Comparison of ENCODE assay signal across 9 cellular contexts in genomic region chr12:106304001-106304421, GRCh38. TPM values are rescaled to one million over a fixed set of nuclear protein-coding genes. Genes with fewer than 3 reads are reported as not detected.
A peak's percentile ranks its signal among the peaks of the same experiment; 100 is the strongest.
DNase-seq lines count a peak whose midpoint lies in the region; ATAC-seq lines count a peak whose summit lies in the region.
"Had no signal": no experiment of that assay in that cellular context is flagged by ENCODE, and none has a peak within 500 bp of the region (broad histone marks: within the 10 kb centered on the region; RNA-seq: fewer than 3 reads in every experiment).

No MANE protein-coding gene starts in this region.

- H3K27ac Mint-ChIP-seq in activated T-cell treated with anti-CD3 and anti-CD28 coated beads, Interleukin-2, amount 50 U/mL, for 72 hours = peak overlapping the region; percentile 52
- H3K27ac Mint-ChIP-seq in stimulated activated memory B cell treated with anti-CD40 and anti-IgM and Interleukin-4, amounts not matched to agents 10 μg/mL and 1 μg/mL and 100 μg/mL, for 72 hours = peak overlapping the region; percentile 99

- H3K4me3 Mint-ChIP-seq in activated T-cell treated with anti-CD3 and anti-CD28 coated beads, Interleukin-2, amount 50 U/mL, for 72 hours = peak overlapping the region; percentile 92 to 96
- peak overlapping the region; percentile 100 for H3K4me3 Mint-ChIP-seq in stimulated activated memory B cell treated with anti-CD40 and anti-IgM and Interleukin-4, amounts not matched to agents 10 μg/mL and 1 μg/mL and 100 μg/mL, for 72 hours

- ATAC-seq in activated T-cell treated with anti-CD3 and anti-CD28 coated beads, Interleukin-2, amount 50 U/mL, for 72 hours (replicated peaks in 1 of 2) = no peak
- ATAC-seq in stimulated activated memory B cell treated with anti-CD40 and anti-IgM and Interleukin-4, amounts not matched to agents 10 μg/mL and 1 μg/mL and 100 μg/mL, for 72 hours = no peak
- ATAC-seq in HG02763 (IDR thresholded peaks at IDR 0.05; ENCODE audit: unreplicated experiment) = no peak

- peaks cover 59% of the 10 kb centered on the region for H3K4me1 Mint-ChIP-seq in activated T-cell treated with anti-CD3 and anti-CD28 coated beads, Interleukin-2, amount 50 U/mL, for 72 hours (ENCODE audit: low read depth)
- H3K4me1 Mint-ChIP-seq in stimulated activated memory B cell treated with anti-CD40 and anti-IgM and Interleukin-4, amounts not matched to agents 10 μg/mL and 1 μg/mL and 100 μg/mL, for 72 hours = peaks cover 84% of the 10 kb centered on the region

- no peaks in the 10 kb centered on the region for H3K9me3 Mint-ChIP-seq in activated T-cell treated with anti-CD3 and anti-CD28 coated beads, Interleukin-2, amount 50 U/mL, for 72 hours
- H3K9me3 Mint-ChIP-seq in stimulated activated memory B cell treated with anti-CD40 and anti-IgM and Interleukin-4, amounts not matched to agents 10 μg/mL and 1 μg/mL and 100 μg/mL, for 72 hours = no peaks in the 10 kb centered on the region

- H3K27me3 Mint-ChIP-seq in activated T-cell treated with anti-CD3 and anti-CD28 coated beads, Interleukin-2, amount 50 U/mL, for 72 hours (ENCODE audit: low read depth) = no peaks in the 10 kb centered on the region
- H3K27me3 Mint-ChIP-seq in stimulated activated memory B cell treated with anti-CD40 and anti-IgM and Interleukin-4, amounts not matched to agents 10 μg/mL and 1 μg/mL and 100 μg/mL, for 72 hours = no peaks in the 10 kb centered on the region

- H3K4me1 ChIP-seq in iPS-18a (ENCODE audit: control insufficient read depth, low read depth, low read length) = peaks cover 10% of the 10 kb centered on the region

- H3K27me3 ChIP-seq in iPS-18a (ENCODE audit: control insufficient read depth, insufficient read depth, low read length) = no peaks in the 10 kb centered on the region

- H3K4me3 ChIP-seq in iPS-18a (ENCODE audit: low read length) = peak overlapping the region; percentile 95

- H3K27ac ChIP-seq in iPS-18a (ENCODE audit: low read length) = no peak overlapping the region

- no peaks in the 10 kb centered on the region for H3K36me3 ChIP-seq in iPS-18a (ENCODE audit: control insufficient read depth, low read depth, low read length)

- no peaks in the 10 kb centered on the region for H3K36me3 Mint-ChIP-seq in activated T-cell treated with anti-CD3 and anti-CD28 coated beads, Interleukin-2, amount 50 U/mL, for 72 hours (ENCODE audit: insufficient read depth in 2 of 2)
- H3K36me3 Mint-ChIP-seq in stimulated activated memory B cell treated with anti-CD40 and anti-IgM and Interleukin-4, amounts not matched to agents 10 μg/mL and 1 μg/mL and 100 μg/mL, for 72 hours = peaks cover 12% of the 10 kb centered on the region

- DNase-seq in DMS53 (lab: John Stamatoyannopoulos, UW) (peak; percentile 45), DMS53 treated with DMSO at 0.1 percent for 48 hours (lab: John Stamatoyannopoulos, UW; ENCODE audit: unreplicated experiment) (no peak), GM03348 (ENCODE audit: low spot score) (no peak), NCI-H146 treated with DMSO at 0.1 percent for 48 hours (lab: John Stamatoyannopoulos, UW; ENCODE audit: unreplicated experiment) (no peak)
- peak in 1 of 2 donors; percentile 12 for DNase-seq in activated T-cell treated with anti-CD3 and anti-CD28 coated beads, Interleukin-2, amount 50 U/mL, for 72 hours
- DNase-seq: 8988T had no signal

- no peaks in the 10 kb centered on the region for H3K9me3 ChIP-seq in iPS-18a (ENCODE audit: control insufficient read depth, low read depth, low read length)

- H3K9ac ChIP-seq in iPS-18a (ENCODE audit: low read length) = no peak overlapping the region

RNA-seq across cellular contexts. Expression of gene TCP11L2, which starts 1.5 kb away (rescaled TPM):
- 10 to 100 TPM; 23.9 to 30.1 TPM for total RNA-seq in activated T-cell treated with anti-CD3 and anti-CD28 coated beads, Interleukin-2, amount 50 U/mL, for 72 hours

RNA-seq across cellular contexts. Expression of gene POLR3B, which starts 53.5 kb away (rescaled TPM):
- total RNA-seq in activated T-cell treated with anti-CD3 and anti-CD28 coated beads, Interleukin-2, amount 50 U/mL, for 72 hours = 1 to 10 TPM; 5.9 to 9.6 TPM

RNA-seq across cellular contexts. Expression of gene CKAP4, which starts 56.2 kb away (rescaled TPM):
- total RNA-seq in activated T-cell treated with anti-CD3 and anti-CD28 coated beads, Interleukin-2, amount 50 U/mL, for 72 hours = 10 to 100 TPM; 12.0 to 14.2 TPM
